In genomic region chr2:226048625-226049024, GRCh38 we compare ENCODE assay signal across 12 cellular contexts.
DNase-seq lines count a peak whose midpoint lies in the region; ATAC-seq and TF ChIP-seq lines count a peak whose summit lies in the region.
"Had no signal": no experiment of that assay in that cellular context is flagged by ENCODE, and none has a peak within 500 bp of the region (broad histone marks: within the 10 kb centered on the region; RNA-seq: fewer than 3 reads in every experiment).

No MANE protein-coding gene starts in this region.

- no peaks in the 10 kb centered on the region for H3K9me3 ChIP-seq in left lung

- ATAC-seq in left lung (peak; percentile 89), GM18867 (IDR thresholded peaks at IDR 0.05; ENCODE audit: unreplicated experiment) (no peak), GM21390 (IDR thresholded peaks at IDR 0.05; ENCODE audit: unreplicated experiment) (no peak)
- ATAC-seq: T-cell had no signal

- H3K27me3 ChIP-seq in left lung, result no peaks in the 10 kb centered on the region

- peak; percentile 17 for DNase-seq in AG08395 (ENCODE audit: low spot score)
- DNase-seq in M059J (ENCODE audit: low read depth), result peak; percentile 90
- peak; percentile 79 to 81 for DNase-seq in cardiac fibroblast (ENCODE audit: low read depth in 2 of 2)
- DNase-seq in left lung, result no peak
- DNase-seq in COLO668 (lab: John Stamatoyannopoulos, UW; ENCODE audit: unreplicated experiment), result no peak
- no peak for DNase-seq in middle frontal gyrus (ENCODE audit: extremely low spot score, low spot score)
- DNase-seq: CD4-positive, CD25-positive, alpha-beta regulatory T cell; cortex of kidney; NCI-H510A treated with DMSO at 0.1 percent for 48 hours; T-cell had no signal

- no peak overlapping the region for H3K4me3 ChIP-seq in cardiac fibroblast (replicated peaks in 1 of 2; ENCODE audit: low read depth in 2 of 2, low read length in 2 of 2)
- no peak overlapping the region for H3K4me3 ChIP-seq in left lung

- no peaks in the 10 kb centered on the region for H3K36me3 ChIP-seq in left lung

- intact Hi-C loops in left lung (cut with DNase I), result no loop called here

- no peak for TF ChIP-seq CTCF in cardiac fibroblast (IDR thresholded peaks at IDR 0.05; ENCODE audit: low read depth, low read length)
- no peak for TF ChIP-seq CTCF in left lung (IDR thresholded peaks at IDR 0.05)

- no peak overlapping the region for H3K27ac ChIP-seq in left lung

- H3K4me1 ChIP-seq in left lung, result no peaks in the 10 kb centered on the region

Comparison
In these comparisons a context has a peak if more than half of its experiments do, and no peak if none do; other contexts are left out.
1. DNase-seq: peak in AG08395 (single experiment), M059J (single experiment) and cardiac fibroblast (2 of 2); none in left lung (0 of 2), COLO668 (single experiment) and middle frontal gyrus (single experiment).